1 cellular context compared by ENCODE assay signal in the genomic region with DNA sequence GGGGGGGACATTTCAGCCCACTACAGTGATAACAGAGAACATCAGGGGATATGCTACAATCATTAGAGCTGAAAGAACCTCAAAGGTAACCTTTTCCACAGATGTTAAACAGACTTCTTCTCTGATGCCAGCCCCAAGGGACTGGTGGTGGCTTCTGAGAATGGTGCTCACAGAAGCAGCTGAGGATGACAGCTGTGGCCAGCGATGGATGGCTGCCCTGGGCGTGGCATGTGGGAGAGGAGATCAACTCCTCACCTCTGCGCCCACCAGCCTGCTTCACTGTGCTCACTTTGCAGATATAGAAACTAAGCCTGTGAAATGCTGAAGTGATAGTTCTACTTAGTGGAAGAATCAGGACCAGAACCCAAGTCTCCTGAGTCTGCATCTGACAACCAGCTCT.
TF ChIP-seq lines count a peak whose summit lies in the region.

No MANE protein-coding gene starts in this region.

TF ChIP-seq in GM12878, 131 proteins besides CTCF, POLR2A, EP300 and RAD21 (continued from another document and continues in another):
- TF ChIP-seq ASH2L (IDR thresholded peaks at IDR 0.05; ENCODE audit: borderline replicate concordance, low read depth) (no peak), BCL11A (IDR thresholded peaks at IDR 0.05; ENCODE audit: low read depth, low read length) (peak; percentile 64; the same call in 1 of the 2 replicates), SRF (IDR thresholded peaks at IDR 0.05; ENCODE audit: low read depth in 2 of 2, low read length in 2 of 2) (no peak), YBX1 (IDR thresholded peaks at IDR 0.05) (no peak), NR2C1 (IDR thresholded peaks at IDR 0.05) (no peak), ZNF384 (IDR thresholded peaks at IDR 0.05; ENCODE audit: borderline replicate concordance, low read depth, low read length) (no peak; the same call in 1 of the 2 replicates), CREM (IDR thresholded peaks at IDR 0.05; ENCODE audit: low read depth) (peak; percentile 50; the same call in 1 of the 2 replicates), IKZF2 (IDR thresholded peaks at IDR 0.05) (peak in 1 of 2 experiments; percentile 85; a peak in 3 of 4 replicates), NFXL1 (IDR thresholded peaks at IDR 0.05; ENCODE audit: borderline replicate concordance) (no peak), JUNB (IDR thresholded peaks at IDR 0.05) (peak; percentile 7; the same call in 1 of the 2 replicates), HDAC2 (IDR thresholded peaks at IDR 0.05) (no peak), SUPT20H (IDR thresholded peaks at IDR 0.05; ENCODE audit: borderline replicate concordance, control insufficient read depth, low read depth, low read length) (no peak), NR2F1 (conservative IDR thresholded peaks at IDR 0.05) (peak; percentile 83), TAF1 (IDR thresholded peaks at IDR 0.05; ENCODE audit: borderline replicate concordance, low read depth, low read length) (0 out of 2 replicates have a peak, but pooled peaks have one; percentile 37), NRF1 (conservative IDR thresholded peaks at IDR 0.05; ENCODE audit: low read depth, low read length) (no peak), MEF2B (IDR thresholded peaks at IDR 0.05; ENCODE audit: partially characterized antibody, poor library complexity, severe bottlenecking) (peak; percentile 95), ZNF217 (IDR thresholded peaks at IDR 0.05) (no peak), KAT2A (conservative IDR thresholded peaks at IDR 0.05; ENCODE audit: control insufficient read depth, low read depth, low read length) (no peak), GATAD2B (conservative IDR thresholded peaks at IDR 0.05; ENCODE audit: low read depth) (peak; percentile 71), NR2C2 (IDR thresholded peaks at IDR 0.05; ENCODE audit: borderline replicate concordance, control insufficient read depth, insufficient read length, low read depth) (no peak), BMI1 (IDR thresholded peaks at IDR 0.05; ENCODE audit: borderline replicate concordance) (no peak), RFX5 (IDR thresholded peaks at IDR 0.05; ENCODE audit: low read depth, low read length) (no peak), MEF2A (IDR thresholded peaks at IDR 0.05; ENCODE audit: insufficient read depth, low read depth, low read length) (no peak), POU2F2 (IDR thresholded peaks at IDR 0.05; ENCODE audit: borderline replicate concordance, low read depth, low read length) (no peak), SP1 (IDR thresholded peaks at IDR 0.05; ENCODE audit: low read depth, low read length) (peak; percentile 63), TARDBP (IDR thresholded peaks at IDR 0.05; ENCODE audit: borderline replicate concordance) (no peak), POLR2AphosphoS2 (IDR thresholded peaks at IDR 0.05; ENCODE audit: low read depth, low read length) (no peak), RAD51 (IDR thresholded peaks at IDR 0.05) (no peak), MYC (IDR thresholded peaks at IDR 0.05; ENCODE audit: insufficient read depth, insufficient read length, insufficient replicate concordance, low read length, severe bottlenecking) (no peak), HDGF (IDR thresholded peaks at IDR 0.05) (no peak), SIN3A (IDR thresholded peaks at IDR 0.05; ENCODE audit: low read depth, low read length) (0 out of 2 replicates have a peak, but pooled peaks have one; percentile 50), PML (IDR thresholded peaks at IDR 0.05; ENCODE audit: low read length) (no peak), SMAD1 (IDR thresholded peaks at IDR 0.05; ENCODE audit: low read depth, partially characterized antibody) (no peak), JUND (IDR thresholded peaks at IDR 0.05; ENCODE audit: low read depth, low read length) (no peak), CHD1 (IDR thresholded peaks at IDR 0.05; ENCODE audit: low read depth, low read length) (no peak), MTA2 (IDR thresholded peaks at IDR 0.05; ENCODE audit: low read depth) (peak; percentile 65; the same call in 1 of the 2 replicates), EZH2 (IDR thresholded peaks at IDR 0.05; ENCODE audit: borderline replicate concordance, control insufficient read depth, low read depth, low read length) (no peak), RCOR1 (conservative IDR thresholded peaks at IDR 0.05; ENCODE audit: low read depth, low read length) (no peak), MXI1 (IDR thresholded peaks at IDR 0.05; ENCODE audit: low read depth, low read length) (no peak)
- TF ChIP-seq, protein P1, sequence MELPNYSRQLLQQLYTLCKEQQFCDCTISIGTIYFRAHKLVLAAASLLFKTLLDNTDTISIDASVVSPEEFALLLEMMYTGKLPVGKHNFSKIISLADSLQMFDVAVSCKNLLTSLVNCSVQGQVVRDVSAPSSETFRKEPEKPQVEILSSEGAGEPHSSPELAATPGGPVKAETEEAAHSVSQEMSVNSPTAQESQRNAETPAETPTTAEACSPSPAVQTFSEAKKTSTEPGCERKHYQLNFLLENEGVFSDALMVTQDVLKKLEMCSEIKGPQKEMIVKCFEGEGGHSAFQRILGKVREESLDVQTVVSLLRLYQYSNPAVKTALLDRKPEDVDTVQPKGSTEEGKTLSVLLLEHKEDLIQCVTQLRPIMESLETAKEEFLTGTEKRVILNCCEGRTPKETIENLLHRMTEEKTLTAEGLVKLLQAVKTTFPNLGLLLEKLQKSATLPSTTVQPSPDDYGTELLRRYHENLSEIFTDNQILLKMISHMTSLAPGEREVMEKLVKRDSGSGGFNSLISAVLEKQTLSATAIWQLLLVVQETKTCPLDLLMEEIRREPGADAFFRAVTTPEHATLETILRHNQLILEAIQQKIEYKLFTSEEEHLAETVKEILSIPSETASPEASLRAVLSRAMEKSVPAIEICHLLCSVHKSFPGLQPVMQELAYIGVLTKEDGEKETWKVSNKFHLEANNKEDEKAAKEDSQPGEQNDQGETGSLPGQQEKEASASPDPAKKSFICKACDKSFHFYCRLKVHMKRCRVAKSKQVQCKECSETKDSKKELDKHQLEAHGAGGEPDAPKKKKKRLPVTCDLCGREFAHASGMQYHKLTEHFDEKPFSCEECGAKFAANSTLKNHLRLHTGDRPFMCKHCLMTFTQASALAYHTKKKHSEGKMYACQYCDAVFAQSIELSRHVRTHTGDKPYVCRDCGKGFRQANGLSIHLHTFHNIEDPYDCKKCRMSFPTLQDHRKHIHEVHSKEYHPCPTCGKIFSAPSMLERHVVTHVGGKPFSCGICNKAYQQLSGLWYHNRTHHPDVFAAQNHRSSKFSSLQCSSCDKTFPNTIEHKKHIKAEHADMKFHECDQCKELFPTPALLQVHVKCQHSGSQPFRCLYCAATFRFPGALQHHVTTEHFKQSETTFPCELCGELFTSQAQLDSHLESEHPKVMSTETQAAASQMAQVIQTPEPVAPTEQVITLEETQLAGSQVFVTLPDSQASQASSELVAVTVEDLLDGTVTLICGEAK (IDR thresholded peaks at IDR 0.05; ENCODE audit: borderline replicate concordance): no peak
- TF ChIP-seq, protein P2, sequence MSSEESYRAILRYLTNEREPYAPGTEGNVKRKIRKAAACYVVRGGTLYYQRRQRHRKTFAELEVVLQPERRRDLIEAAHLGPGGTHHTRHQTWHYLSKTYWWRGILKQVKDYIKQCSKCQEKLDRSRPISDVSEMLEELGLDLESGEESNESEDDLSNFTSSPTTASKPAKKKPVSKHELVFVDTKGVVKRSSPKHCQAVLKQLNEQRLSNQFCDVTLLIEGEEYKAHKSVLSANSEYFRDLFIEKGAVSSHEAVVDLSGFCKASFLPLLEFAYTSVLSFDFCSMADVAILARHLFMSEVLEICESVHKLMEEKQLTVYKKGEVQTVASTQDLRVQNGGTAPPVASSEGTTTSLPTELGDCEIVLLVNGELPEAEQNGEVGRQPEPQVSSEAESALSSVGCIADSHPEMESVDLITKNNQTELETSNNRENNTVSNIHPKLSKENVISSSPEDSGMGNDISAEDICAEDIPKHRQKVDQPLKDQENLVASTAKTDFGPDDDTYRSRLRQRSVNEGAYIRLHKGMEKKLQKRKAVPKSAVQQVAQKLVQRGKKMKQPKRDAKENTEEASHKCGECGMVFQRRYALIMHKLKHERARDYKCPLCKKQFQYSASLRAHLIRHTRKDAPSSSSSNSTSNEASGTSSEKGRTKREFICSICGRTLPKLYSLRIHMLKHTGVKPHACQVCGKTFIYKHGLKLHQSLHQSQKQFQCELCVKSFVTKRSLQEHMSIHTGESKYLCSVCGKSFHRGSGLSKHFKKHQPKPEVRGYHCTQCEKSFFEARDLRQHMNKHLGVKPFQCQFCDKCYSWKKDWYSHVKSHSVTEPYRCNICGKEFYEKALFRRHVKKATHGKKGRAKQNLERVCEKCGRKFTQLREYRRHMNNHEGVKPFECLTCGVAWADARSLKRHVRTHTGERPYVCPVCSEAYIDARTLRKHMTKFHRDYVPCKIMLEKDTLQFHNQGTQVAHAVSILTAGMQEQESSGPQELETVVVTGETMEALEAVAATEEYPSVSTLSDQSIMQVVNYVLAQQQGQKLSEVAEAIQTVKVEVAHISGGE (CRISPR knock-in tag; IDR thresholded peaks at IDR 0.05): no peak
- TF ChIP-seq, protein P3, sequence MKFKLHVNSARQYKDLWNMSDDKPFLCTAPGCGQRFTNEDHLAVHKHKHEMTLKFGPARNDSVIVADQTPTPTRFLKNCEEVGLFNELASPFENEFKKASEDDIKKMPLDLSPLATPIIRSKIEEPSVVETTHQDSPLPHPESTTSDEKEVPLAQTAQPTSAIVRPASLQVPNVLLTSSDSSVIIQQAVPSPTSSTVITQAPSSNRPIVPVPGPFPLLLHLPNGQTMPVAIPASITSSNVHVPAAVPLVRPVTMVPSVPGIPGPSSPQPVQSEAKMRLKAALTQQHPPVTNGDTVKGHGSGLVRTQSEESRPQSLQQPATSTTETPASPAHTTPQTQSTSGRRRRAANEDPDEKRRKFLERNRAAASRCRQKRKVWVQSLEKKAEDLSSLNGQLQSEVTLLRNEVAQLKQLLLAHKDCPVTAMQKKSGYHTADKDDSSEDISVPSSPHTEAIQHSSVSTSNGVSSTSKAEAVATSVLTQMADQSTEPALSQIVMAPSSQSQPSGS (IDR thresholded peaks at IDR 0.05; ENCODE audit: low read length): peak; percentile 42; the same call in 1 of the 2 replicates
- TF ChIP-seq, protein P4, sequence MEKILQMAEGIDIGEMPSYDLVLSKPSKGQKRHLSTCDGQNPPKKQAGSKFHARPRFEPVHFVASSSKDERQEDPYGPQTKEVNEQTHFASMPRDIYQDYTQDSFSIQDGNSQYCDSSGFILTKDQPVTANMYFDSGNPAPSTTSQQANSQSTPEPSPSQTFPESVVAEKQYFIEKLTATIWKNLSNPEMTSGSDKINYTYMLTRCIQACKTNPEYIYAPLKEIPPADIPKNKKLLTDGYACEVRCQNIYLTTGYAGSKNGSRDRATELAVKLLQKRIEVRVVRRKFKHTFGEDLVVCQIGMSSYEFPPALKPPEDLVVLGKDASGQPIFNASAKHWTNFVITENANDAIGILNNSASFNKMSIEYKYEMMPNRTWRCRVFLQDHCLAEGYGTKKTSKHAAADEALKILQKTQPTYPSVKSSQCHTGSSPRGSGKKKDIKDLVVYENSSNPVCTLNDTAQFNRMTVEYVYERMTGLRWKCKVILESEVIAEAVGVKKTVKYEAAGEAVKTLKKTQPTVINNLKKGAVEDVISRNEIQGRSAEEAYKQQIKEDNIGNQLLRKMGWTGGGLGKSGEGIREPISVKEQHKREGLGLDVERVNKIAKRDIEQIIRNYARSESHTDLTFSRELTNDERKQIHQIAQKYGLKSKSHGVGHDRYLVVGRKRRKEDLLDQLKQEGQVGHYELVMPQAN (conservative IDR thresholded peaks at IDR 0.05): 0 out of 2 replicates have a peak, but pooled peaks have one; percentile 46
- TF ChIP-seq, protein P5, sequence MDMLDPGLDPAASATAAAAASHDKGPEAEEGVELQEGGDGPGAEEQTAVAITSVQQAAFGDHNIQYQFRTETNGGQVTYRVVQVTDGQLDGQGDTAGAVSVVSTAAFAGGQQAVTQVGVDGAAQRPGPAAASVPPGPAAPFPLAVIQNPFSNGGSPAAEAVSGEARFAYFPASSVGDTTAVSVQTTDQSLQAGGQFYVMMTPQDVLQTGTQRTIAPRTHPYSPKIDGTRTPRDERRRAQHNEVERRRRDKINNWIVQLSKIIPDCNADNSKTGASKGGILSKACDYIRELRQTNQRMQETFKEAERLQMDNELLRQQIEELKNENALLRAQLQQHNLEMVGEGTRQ (IDR thresholded peaks at IDR 0.05; ENCODE audit: borderline replicate concordance, low read depth, low read length): no peak
- TF ChIP-seq, protein P6, sequence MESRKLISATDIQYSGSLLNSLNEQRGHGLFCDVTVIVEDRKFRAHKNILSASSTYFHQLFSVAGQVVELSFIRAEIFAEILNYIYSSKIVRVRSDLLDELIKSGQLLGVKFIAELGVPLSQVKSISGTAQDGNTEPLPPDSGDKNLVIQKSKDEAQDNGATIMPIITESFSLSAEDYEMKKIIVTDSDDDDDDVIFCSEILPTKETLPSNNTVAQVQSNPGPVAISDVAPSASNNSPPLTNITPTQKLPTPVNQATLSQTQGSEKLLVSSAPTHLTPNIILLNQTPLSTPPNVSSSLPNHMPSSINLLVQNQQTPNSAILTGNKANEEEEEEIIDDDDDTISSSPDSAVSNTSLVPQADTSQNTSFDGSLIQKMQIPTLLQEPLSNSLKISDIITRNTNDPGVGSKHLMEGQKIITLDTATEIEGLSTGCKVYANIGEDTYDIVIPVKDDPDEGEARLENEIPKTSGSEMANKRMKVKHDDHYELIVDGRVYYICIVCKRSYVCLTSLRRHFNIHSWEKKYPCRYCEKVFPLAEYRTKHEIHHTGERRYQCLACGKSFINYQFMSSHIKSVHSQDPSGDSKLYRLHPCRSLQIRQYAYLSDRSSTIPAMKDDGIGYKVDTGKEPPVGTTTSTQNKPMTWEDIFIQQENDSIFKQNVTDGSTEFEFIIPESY (IDR thresholded peaks at IDR 0.05): no peak
- TF ChIP-seq, protein P7, sequence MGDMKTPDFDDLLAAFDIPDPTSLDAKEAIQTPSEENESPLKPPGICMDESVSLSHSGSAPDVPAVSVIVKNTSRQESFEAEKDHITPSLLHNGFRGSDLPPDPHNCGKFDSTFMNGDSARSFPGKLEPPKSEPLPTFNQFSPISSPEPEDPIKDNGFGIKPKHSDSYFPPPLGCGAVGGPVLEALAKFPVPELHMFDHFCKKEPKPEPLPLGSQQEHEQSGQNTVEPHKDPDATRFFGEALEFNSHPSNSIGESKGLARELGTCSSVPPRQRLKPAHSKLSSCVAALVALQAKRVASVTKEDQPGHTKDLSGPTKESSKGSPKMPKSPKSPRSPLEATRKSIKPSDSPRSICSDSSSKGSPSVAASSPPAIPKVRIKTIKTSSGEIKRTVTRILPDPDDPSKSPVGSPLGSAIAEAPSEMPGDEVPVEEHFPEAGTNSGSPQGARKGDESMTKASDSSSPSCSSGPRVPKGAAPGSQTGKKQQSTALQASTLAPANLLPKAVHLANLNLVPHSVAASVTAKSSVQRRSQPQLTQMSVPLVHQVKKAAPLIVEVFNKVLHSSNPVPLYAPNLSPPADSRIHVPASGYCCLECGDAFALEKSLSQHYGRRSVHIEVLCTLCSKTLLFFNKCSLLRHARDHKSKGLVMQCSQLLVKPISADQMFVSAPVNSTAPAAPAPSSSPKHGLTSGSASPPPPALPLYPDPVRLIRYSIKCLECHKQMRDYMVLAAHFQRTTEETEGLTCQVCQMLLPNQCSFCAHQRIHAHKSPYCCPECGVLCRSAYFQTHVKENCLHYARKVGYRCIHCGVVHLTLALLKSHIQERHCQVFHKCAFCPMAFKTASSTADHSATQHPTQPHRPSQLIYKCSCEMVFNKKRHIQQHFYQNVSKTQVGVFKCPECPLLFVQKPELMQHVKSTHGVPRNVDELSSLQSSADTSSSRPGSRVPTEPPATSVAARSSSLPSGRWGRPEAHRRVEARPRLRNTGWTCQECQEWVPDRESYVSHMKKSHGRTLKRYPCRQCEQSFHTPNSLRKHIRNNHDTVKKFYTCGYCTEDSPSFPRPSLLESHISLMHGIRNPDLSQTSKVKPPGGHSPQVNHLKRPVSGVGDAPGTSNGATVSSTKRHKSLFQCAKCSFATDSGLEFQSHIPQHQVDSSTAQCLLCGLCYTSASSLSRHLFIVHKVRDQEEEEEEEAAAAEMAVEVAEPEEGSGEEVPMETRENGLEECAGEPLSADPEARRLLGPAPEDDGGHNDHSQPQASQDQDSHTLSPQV (IDR thresholded peaks at IDR 0.05): no peak
